Comparison of ENCODE assay signal across 24 cellular contexts in genomic region chr11:31834237-31834636, GRCh38. TPM values are rescaled to one million over a fixed set of nuclear protein-coding genes. Genes with fewer than 3 reads are reported as not detected.
"Had no signal": no experiment of that assay in that cellular context is flagged by ENCODE, and none has a peak within 500 bp of the region (broad histone marks: within the 10 kb centered on the region; RNA-seq: fewer than 3 reads in every experiment).

No MANE protein-coding gene starts in this region.

- H3K27me3 ChIP-seq: body of pancreas, vagina had no signal

- DNase-seq: activated CD8-positive, alpha-beta memory T cell treated with anti-CD3 and anti-CD28 coated beads, Interleukin-2, amount 10 ng/mL, durations not matched to agents 7 days and 5 days; activated effector memory CD4-positive, alpha-beta T cell treated with Interleukin-2 at 50 U/mL for 16 hours; activated T-cell treated with anti-CD3 and anti-CD28 coated beads, Interleukin-2, amount 50 U/mL, for 24 hours; body of pancreas; cortex of kidney; effector memory CD4-positive, alpha-beta T cell; hippocampal formation; left colon; mucosa of descending colon; naive thymus-derived CD8-positive, alpha-beta T cell; nucleus accumbens; spleen; stimulated activated CD4-positive, alpha-beta T cell treated with anti-CD3 and anti-CD28 coated beads, Interleukin-1b, Interleukin-23, amount 100 ng/mL, for 48 hours; tibial artery had no signal

- H3K27ac Mint-ChIP-seq: activated CD8-positive, alpha-beta memory T cell treated with anti-CD3 and anti-CD28 coated beads, Interleukin-2, amount 10 ng/mL, durations not matched to agents 7 days and 5 days; activated naive CD4-positive, alpha-beta T cell treated with anti-CD3 and anti-CD28 coated beads, Interleukin-2, amount 50 U/mL, for 24 hours; activated T-cell treated with anti-CD3 and anti-CD28 coated beads, Interleukin-2, amount 50 U/mL, for 24 hours; naive thymus-derived CD8-positive, alpha-beta T cell; progenitor cell of endocrine pancreas; stimulated activated memory B cell treated with anti-CD40 and anti-IgM and Interleukin-4, amounts not matched to agents 10 μg/mL and 1 μg/mL and 100 μg/mL, for 72 hours had no signal

- H3K27ac ChIP-seq: body of pancreas, epithelial cell of prostate, spleen, tibial artery, vagina had no signal

- ATAC-seq: activated CD4-positive, CD25-positive, alpha-beta regulatory T cell treated with anti-CD3 and anti-CD28 coated beads, Interleukin-2, amount 50 U/mL, for 24 hours; activated CD8-positive, alpha-beta memory T cell treated with anti-CD3 and anti-CD28 coated beads, Interleukin-2, amount 10 ng/mL, durations not matched to agents 7 days and 5 days; body of pancreas; left colon; mucosa of descending colon; naive thymus-derived CD8-positive, alpha-beta T cell; sciatic nerve; stimulated activated memory B cell treated with anti-CD40 and anti-IgM and Interleukin-4, amounts not matched to agents 10 μg/mL and 1 μg/mL and 100 μg/mL, for 72 hours had no signal

- H3K4me3 Mint-ChIP-seq: activated CD8-positive, alpha-beta memory T cell treated with anti-CD3 and anti-CD28 coated beads, Interleukin-2, amount 10 ng/mL, durations not matched to agents 7 days and 5 days; activated naive CD4-positive, alpha-beta T cell treated with anti-CD3 and anti-CD28 coated beads, Interleukin-2, amount 50 U/mL, for 24 hours; activated T-cell treated with anti-CD3 and anti-CD28 coated beads, Interleukin-2, amount 50 U/mL, for 24 hours; central memory CD8-positive, alpha-beta T cell; naive thymus-derived CD8-positive, alpha-beta T cell; stimulated activated memory B cell treated with anti-CD40 and anti-IgM and Interleukin-4, amounts not matched to agents 10 μg/mL and 1 μg/mL and 100 μg/mL, for 72 hours had no signal

- H3K4me1 Mint-ChIP-seq: activated CD8-positive, alpha-beta memory T cell treated with anti-CD3 and anti-CD28 coated beads, Interleukin-2, amount 10 ng/mL, durations not matched to agents 7 days and 5 days; activated naive CD4-positive, alpha-beta T cell treated with anti-CD3 and anti-CD28 coated beads, Interleukin-2, amount 50 U/mL, for 24 hours; central memory CD8-positive, alpha-beta T cell; naive thymus-derived CD8-positive, alpha-beta T cell; stimulated activated memory B cell treated with anti-CD40 and anti-IgM and Interleukin-4, amounts not matched to agents 10 μg/mL and 1 μg/mL and 100 μg/mL, for 72 hours had no signal

- H3K36me3 ChIP-seq: spleen, tibial artery, vagina had no signal

- H3K4me3 ChIP-seq: body of pancreas, lung, mucosa of descending colon, spleen, tibial artery, vagina had no signal

- H3K4me1 ChIP-seq: body of pancreas, spleen, tibial artery, vagina had no signal

- H3K9me3 ChIP-seq: body of pancreas, mucosa of descending colon, spleen, tibial artery, vagina had no signal

- H3K36me3 Mint-ChIP-seq: activated CD8-positive, alpha-beta memory T cell treated with anti-CD3 and anti-CD28 coated beads, Interleukin-2, amount 10 ng/mL, durations not matched to agents 7 days and 5 days; activated naive CD4-positive, alpha-beta T cell treated with anti-CD3 and anti-CD28 coated beads, Interleukin-2, amount 50 U/mL, for 24 hours; stimulated activated memory B cell treated with anti-CD40 and anti-IgM and Interleukin-4, amounts not matched to agents 10 μg/mL and 1 μg/mL and 100 μg/mL, for 72 hours had no signal

- H3K9me3 Mint-ChIP-seq: activated naive CD4-positive, alpha-beta T cell treated with anti-CD3 and anti-CD28 coated beads, Interleukin-2, amount 50 U/mL, for 24 hours; activated T-cell treated with anti-CD3 and anti-CD28 coated beads, Interleukin-2, amount 50 U/mL, for 24 hours; central memory CD8-positive, alpha-beta T cell; stimulated activated memory B cell treated with anti-CD40 and anti-IgM and Interleukin-4, amounts not matched to agents 10 μg/mL and 1 μg/mL and 100 μg/mL, for 72 hours had no signal

RNA-seq across cellular contexts. Expression of gene PAX6, which starts 23.1 kb away (rescaled TPM):
- total RNA-seq: activated CD8-positive, alpha-beta memory T cell treated with anti-CD3 and anti-CD28 coated beads, Interleukin-2, amount 10 ng/mL, durations not matched to agents 7 days and 5 days; glomerular endothelial cell; lung; naive thymus-derived CD8-positive, alpha-beta T cell; sciatic nerve; spleen; vagina had no signal
